Comparison of ENCODE assay signal across 8 cellular contexts in genomic region chr2:47907097-47907781, GRCh38. TPM values are rescaled to one million over a fixed set of nuclear protein-coding genes. Genes with fewer than 3 reads are reported as not detected.
DNase-seq lines count a peak whose midpoint lies in the region; ATAC-seq and TF ChIP-seq lines count a peak whose summit lies in the region.

No MANE protein-coding gene starts in this region.

- intact Hi-C loops in sciatic nerve (cut with DNase I) = no loop called here

- ATAC-seq in sciatic nerve (no peak), HG03135 (IDR thresholded peaks at IDR 0.05; ENCODE audit: unreplicated experiment) (no peak)

- H3K9me3 Mint-ChIP-seq in IgD-negative memory B cell = no peaks in the 10 kb centered on the region

- DNase-seq in AG08395 (ENCODE audit: low spot score) = peak; percentile 5
- peak; percentile 8 for DNase-seq in activated T-cell treated with anti-CD3 and anti-CD28 coated beads for 48 hours (ENCODE audit: low read depth)
- no peak for DNase-seq in fibroblast of pulmonary artery (ENCODE audit: low read depth)
- peak; percentile 65 for DNase-seq in sciatic nerve (ENCODE audit: low spot score)
- DNase-seq in GM10266 (ENCODE audit: extremely low spot score) = no peak
- no peak for DNase-seq in medulla oblongata (ENCODE audit: extremely low spot score)

- H3K27me3 Mint-ChIP-seq in IgD-negative memory B cell = no peaks in the 10 kb centered on the region

- peak overlapping the region; percentile 93 to 99 (median 98) for H3K27ac Mint-ChIP-seq in IgD-negative memory B cell

- peak overlapping the region; percentile 89 for H3K4me3 ChIP-seq in fibroblast of pulmonary artery (replicated peaks; ENCODE audit: low read depth, low read length)

- TF ChIP-seq CTCF in fibroblast of pulmonary artery (IDR thresholded peaks at IDR 0.05; ENCODE audit: low read length, missing control alignments) (no peak), GM10266 (IDR thresholded peaks at IDR 0.05; ENCODE audit: control insufficient read depth, insufficient read depth, low read depth, missing control alignments) (no peak)

- H3K4me3 Mint-ChIP-seq in IgD-negative memory B cell = peak overlapping the region; percentile 94 to 99 (median 97)

- peaks cover 19 to 29% (median 26%) of the 10 kb centered on the region in 3 donors for H3K4me1 Mint-ChIP-seq in IgD-negative memory B cell

- no peaks in the 10 kb centered on the region for H3K36me3 Mint-ChIP-seq in IgD-negative memory B cell

RNA-seq across cellular contexts. Expression of gene FBXO11, which starts 0.9 kb away (rescaled TPM):
- 10.2 TPM for polyA plus RNA-seq in IgD-negative memory B cell
- total RNA-seq in sciatic nerve = 86.7 TPM

Comparison
In these comparisons a context has a peak if more than half of its experiments do, and no peak if none do; other contexts are left out.
1. DNase-seq: peak in AG08395 (single experiment), activated T-cell treated with anti-CD3 and anti-CD28 coated beads for 48 hours (single experiment) and sciatic nerve (single experiment); none in fibroblast of pulmonary artery (single experiment), GM10266 (single experiment) and medulla oblongata (single experiment).